ENCODE assay signal across 22 cellular contexts in genomic region chr3:17518189-17519059, GRCh38.
A peak's percentile ranks its signal among the peaks of the same experiment; 100 is the strongest.
DNase-seq lines count a peak whose midpoint lies in the region; ATAC-seq and TF ChIP-seq lines count a peak whose summit lies in the region.
"Had no signal": no experiment of that assay in that cellular context is flagged by ENCODE, and none has a peak within 500 bp of the region (broad histone marks: within the 10 kb centered on the region; RNA-seq: fewer than 3 reads in every experiment).

No MANE protein-coding gene starts in this region.

- H3K9me3 ChIP-seq in Karpas-422 (ENCODE audit: low read length) = no peaks in the 10 kb centered on the region
- H3K9me3 ChIP-seq in endodermal cell (ENCODE audit: control insufficient read depth, low read length) = peaks cover 5% of the 10 kb centered on the region
- no peaks in the 10 kb centered on the region for H3K9me3 ChIP-seq in lung (ENCODE audit: control insufficient read depth in 2 of 2, insufficient read depth in 1 of 2, low read length in 1 of 2)
- H3K9me3 ChIP-seq: HAP-1, uterus had no signal

- no peak overlapping the region for H3K4me2 ChIP-seq in Karpas-422 (ENCODE audit: low read depth, low read length, poor library complexity, severe bottlenecking)

- no peaks in the 10 kb centered on the region for H4K20me1 ChIP-seq in Karpas-422 (ENCODE audit: insufficient read depth, low read depth, low read length)

- H3K4me3 ChIP-seq in Karpas-422 (ENCODE audit: low read length) (no peak overlapping the region), endodermal cell (ENCODE audit: low read length) (no peak overlapping the region), lung (no peak overlapping the region)
- H3K4me3 ChIP-seq: HAP-1, uterus had no signal

- H3K27ac ChIP-seq in Karpas-422 (ENCODE audit: low read length) = 0 out of 2 replicates have a peak overlapping the region, but pooled peaks have one; percentile 17
- H3K27ac ChIP-seq in endodermal cell (ENCODE audit: low read depth, low read length) = peak overlapping the region; percentile 62
- H3K27ac ChIP-seq in lung (ENCODE audit: low read depth in 1 of 2, low read length in 1 of 2) = no peak overlapping the region
- H3K27ac ChIP-seq: parathyroid adenoma, uterus, VCaP had no signal

- H3K36me3 Mint-ChIP-seq in CD14-positive monocyte (peaks cover 4 to 11% of the 10 kb centered on the region in 2 donors), endodermal cell (ENCODE audit: low read depth) (peaks cover 4% of the 10 kb centered on the region), glutamatergic neuron (ENCODE audit: unreplicated experiment) (no peaks in the 10 kb centered on the region)
- H3K36me3 Mint-ChIP-seq: activated naive CD4-positive, alpha-beta T cell treated with anti-CD3 and anti-CD28 coated beads, Interleukin-2, amount 10 ng/mL, durations not matched to agents 7 days and 5 days had no signal

- H3K27ac Mint-ChIP-seq in CD14-positive monocyte = peak overlapping the region in 4 of 7 donors; percentile 5 to 73 (median 25)
- peak overlapping the region; percentile 83 for H3K27ac Mint-ChIP-seq in endodermal cell
- H3K27ac Mint-ChIP-seq in glutamatergic neuron (ENCODE audit: unreplicated experiment) = no peak overlapping the region
- H3K27ac Mint-ChIP-seq: activated naive CD4-positive, alpha-beta T cell treated with anti-CD3 and anti-CD28 coated beads, Interleukin-2, amount 10 ng/mL, durations not matched to agents 7 days and 5 days; activated T-cell treated with anti-CD3 and anti-CD28 coated beads, Interleukin-2, amount 50 U/mL, for 24 hours; CD4-positive, alpha-beta T cell; T-cell had no signal

- no peaks in the 10 kb centered on the region for H3K36me3 ChIP-seq in Karpas-422 (ENCODE audit: insufficient read depth, low read length)
- H3K36me3 ChIP-seq in endodermal cell (ENCODE audit: control insufficient read depth, insufficient read depth, low read length) = no peaks in the 10 kb centered on the region
- no peaks in the 10 kb centered on the region for H3K36me3 ChIP-seq in lung (ENCODE audit: control insufficient read depth in 2 of 2, insufficient read depth in 2 of 2, low read length in 2 of 2)
- H3K36me3 ChIP-seq: HAP-1, uterus had no signal

- peaks cover 86% of the 10 kb centered on the region for H3K79me2 ChIP-seq in Karpas-422 (ENCODE audit: low read length)
- H3K79me2 ChIP-seq: parathyroid adenoma had no signal

- H3K4me1 ChIP-seq in Karpas-422 (ENCODE audit: low read length) = peaks cover 59% of the 10 kb centered on the region
- H3K4me1 ChIP-seq in endodermal cell (ENCODE audit: control insufficient read depth, insufficient read depth, low read length) = no peaks in the 10 kb centered on the region
- peaks cover 3 to 5% of the 10 kb centered on the region in 2 donors for H3K4me1 ChIP-seq in lung (ENCODE audit: control insufficient read depth in 2 of 2, insufficient read depth in 2 of 2, low read length in 2 of 2)
- H3K4me1 ChIP-seq: uterus had no signal

- no peak for TF ChIP-seq CTCF in CD14-positive monocyte (IDR thresholded peaks at IDR 0.05)
- no peak for TF ChIP-seq CTCF in endodermal cell (conservative IDR thresholded peaks at IDR 0.05)
- TF ChIP-seq CTCF in lung (IDR thresholded peaks at IDR 0.05; ENCODE audit: control extremely low read depth, extremely low read depth) = no peak
- TF ChIP-seq CTCF in glutamatergic neuron (IDR thresholded peaks at IDR 0.05; ENCODE audit: partially characterized antibody, unreplicated experiment) = no peak

- H3K9me3 Mint-ChIP-seq in CD14-positive monocyte = no peaks in the 10 kb centered on the region
- H3K9me3 Mint-ChIP-seq in endodermal cell = no peaks in the 10 kb centered on the region
- H3K9me3 Mint-ChIP-seq in glutamatergic neuron (ENCODE audit: unreplicated experiment) = no peaks in the 10 kb centered on the region
- H3K9me3 Mint-ChIP-seq: activated naive CD4-positive, alpha-beta T cell treated with anti-CD3 and anti-CD28 coated beads, Interleukin-2, amount 10 ng/mL, durations not matched to agents 7 days and 5 days; activated T-cell treated with anti-CD3 and anti-CD28 coated beads, Interleukin-2, amount 50 U/mL, for 24 hours; CD4-positive, alpha-beta T cell; naive B cell; stimulated activated naive CD8-positive, alpha-beta T cell treated with anti-CD3 and anti-CD28 coated beads, Interleukin-15, amount 100 ng/mL, for 72 hours; T-cell had no signal

- no peak overlapping the region for H2AFZ ChIP-seq in Karpas-422 (ENCODE audit: low read length)
- H2AFZ ChIP-seq: parathyroid adenoma had no signal

- ATAC-seq in lung (ENCODE audit: insufficient read depth, low FRiP score) (peak; percentile 41), GM18873 (IDR thresholded peaks at IDR 0.05; ENCODE audit: low FRiP score, unreplicated experiment) (no peak)
- ATAC-seq: left colon; stimulated activated naive CD8-positive, alpha-beta T cell treated with anti-CD3 and anti-CD28 coated beads, Interleukin-15, amount 100 ng/mL, for 72 hours; T-cell had no signal

- H3K9me2 ChIP-seq in Karpas-422 (replicated peaks; ENCODE audit: insufficient read depth, low read length) = no peaks in the 10 kb centered on the region

- DNase-seq in CD14-positive monocyte (ENCODE audit: low spot score) = no peak
- no peak for DNase-seq in Karpas-422
- DNase-seq in endodermal cell = peak; percentile 58
- no peak for DNase-seq in lung (ENCODE audit: low spot score)
- DNase-seq in glutamatergic neuron = no peak
- DNase-seq in kidney glomerular epithelial cell (lab: John Stamatoyannopoulos, UW) = no peak
- DNase-seq in MV-4-11 (lab: John Stamatoyannopoulos, UW) = no peak
- DNase-seq: activated CD4-positive, alpha-beta T cell treated with anti-CD3 and anti-CD28 coated beads, Interleukin-2, amount 50 U/mL, for 48 hours; activated naive CD4-positive, alpha-beta T cell treated with anti-CD3 and anti-CD28 coated beads, Interleukin-2, amount 10 ng/mL, durations not matched to agents 7 days and 5 days; activated T-cell treated with anti-CD3 and anti-CD28 coated beads, Interleukin-2, amount 50 U/mL, for 24 hours; CD4-positive, alpha-beta T cell; DND-41; KBM-7; left colon; naive B cell; stimulated activated naive CD8-positive, alpha-beta T cell treated with anti-CD3 and anti-CD28 coated beads, Interleukin-15, amount 100 ng/mL, for 72 hours; T-cell; uterus had no signal

- H3K9ac ChIP-seq in Karpas-422 (ENCODE audit: low read length) (no peak overlapping the region), endodermal cell (ENCODE audit: extremely low read depth, low read length, poor library complexity, severe bottlenecking) (no peak overlapping the region)
- H3K9ac ChIP-seq: parathyroid adenoma had no signal

- H3K27me3 Mint-ChIP-seq in CD14-positive monocyte (ENCODE audit: low read depth in 3 of 3) = no peaks in the 10 kb centered on the region
- H3K27me3 Mint-ChIP-seq in endodermal cell (ENCODE audit: insufficient read depth) = no peaks in the 10 kb centered on the region
- no peaks in the 10 kb centered on the region for H3K27me3 Mint-ChIP-seq in glutamatergic neuron (ENCODE audit: unreplicated experiment)
- H3K27me3 Mint-ChIP-seq: activated naive CD4-positive, alpha-beta T cell treated with anti-CD3 and anti-CD28 coated beads, Interleukin-2, amount 10 ng/mL, durations not matched to agents 7 days and 5 days; activated T-cell treated with anti-CD3 and anti-CD28 coated beads, Interleukin-2, amount 50 U/mL, for 24 hours; CD4-positive, alpha-beta T cell; naive B cell; stimulated activated naive CD8-positive, alpha-beta T cell treated with anti-CD3 and anti-CD28 coated beads, Interleukin-15, amount 100 ng/mL, for 72 hours; T-cell had no signal

- H3K4me1 Mint-ChIP-seq in CD14-positive monocyte (peaks cover 2% of the 10 kb centered on the region), endodermal cell (peaks cover 32% of the 10 kb centered on the region), glutamatergic neuron (ENCODE audit: low read depth, unreplicated experiment) (peaks cover 2% of the 10 kb centered on the region)
- H3K4me1 Mint-ChIP-seq: activated naive CD4-positive, alpha-beta T cell treated with anti-CD3 and anti-CD28 coated beads, Interleukin-2, amount 10 ng/mL, durations not matched to agents 7 days and 5 days; stimulated activated naive CD8-positive, alpha-beta T cell treated with anti-CD3 and anti-CD28 coated beads, Interleukin-15, amount 100 ng/mL, for 72 hours had no signal

- intact Hi-C loops in CD14-positive monocyte (cut with micrococcal nuclease) = no loop called here

- H3K4me3 Mint-ChIP-seq in CD14-positive monocyte (no peak overlapping the region), endodermal cell (no peak overlapping the region), glutamatergic neuron (ENCODE audit: unreplicated experiment) (no peak overlapping the region)
- H3K4me3 Mint-ChIP-seq: activated naive CD4-positive, alpha-beta T cell treated with anti-CD3 and anti-CD28 coated beads, Interleukin-2, amount 10 ng/mL, durations not matched to agents 7 days and 5 days; activated T-cell treated with anti-CD3 and anti-CD28 coated beads, Interleukin-2, amount 50 U/mL, for 24 hours; CD4-positive, alpha-beta T cell; naive B cell; stimulated activated naive CD8-positive, alpha-beta T cell treated with anti-CD3 and anti-CD28 coated beads, Interleukin-15, amount 100 ng/mL, for 72 hours; T-cell had no signal

- no peaks in the 10 kb centered on the region for H3K27me3 ChIP-seq in Karpas-422 (ENCODE audit: low read length)
- no peaks in the 10 kb centered on the region for H3K27me3 ChIP-seq in endodermal cell (ENCODE audit: control insufficient read depth, insufficient read depth, low read length, poor library complexity, severe bottlenecking)
- no peaks in the 10 kb centered on the region for H3K27me3 ChIP-seq in lung (ENCODE audit: control insufficient read depth, insufficient read depth)
- H3K27me3 ChIP-seq: uterus had no signal

- WGBS in endodermal cell (ENCODE audit: insufficient coverage in 1 of 2, insufficient read length in 1 of 2), 2 experiments = 81 to 92% methylated on average over 4 to 13 of the region's 13 CpGs
- 76 to 82% methylated on average over 13 of the region's 13 CpGs for WGBS in lung, 2 donors

Comparison
In these comparisons a context has a peak if more than half of its experiments do, and no peak if none do; other contexts are left out.
1. H3K27ac ChIP-seq: peak in Karpas-422 (single experiment) and endodermal cell (single experiment); none in lung (0 of 2).